31 cellular contexts compared by ENCODE assay signal in the genomic region with DNA sequence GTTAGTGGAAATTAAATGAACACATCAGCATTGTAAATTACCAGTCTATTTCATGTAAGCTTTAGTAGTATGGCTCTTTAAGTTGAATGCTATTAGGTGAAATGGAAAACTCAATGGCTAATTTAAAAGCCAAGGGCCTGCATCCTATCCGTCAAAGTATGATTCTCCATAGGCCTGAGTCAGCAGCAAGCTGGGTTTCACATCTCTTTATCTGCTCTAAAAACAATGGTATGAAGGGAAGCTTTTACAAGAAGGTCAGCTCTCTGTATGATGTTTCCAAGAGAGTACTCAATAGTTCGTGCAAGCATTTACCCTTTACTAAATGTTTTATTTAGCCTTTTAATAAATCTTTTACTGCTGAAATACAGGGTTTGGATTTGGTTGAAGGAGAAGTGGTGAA.
"Had no signal": no experiment of that assay in that cellular context is flagged by ENCODE, and none has a peak within 500 bp of the region (broad histone marks: within the 10 kb centered on the region; RNA-seq: fewer than 3 reads in every experiment).

No MANE protein-coding gene starts in this region.

- ATAC-seq: activated CD4-positive, alpha-beta T cell treated with anti-CD3 and anti-CD28 coated beads for 36 hours; gastrocnemius medialis; left cardiac atrium; left ventricle myocardium superior; psoas muscle; stimulated activated effector memory CD8-positive, alpha-beta T cell treated with anti-CD3 and anti-CD28 coated beads, Interleukin-12 subunit alpha, Interleukin-12 subunit beta, amount 100 ng/mL, for 72 hours; stimulated activated naive CD8-positive, alpha-beta T cell treated with anti-CD3 and anti-CD28 coated beads, Interleukin-15, amount 100 ng/mL, for 72 hours had no signal

- H2AFZ ChIP-seq: parathyroid adenoma had no signal

- H3K36me3 Mint-ChIP-seq: activated naive CD8-positive, alpha-beta T cell treated with anti-CD3 and anti-CD28 coated beads, Interleukin-2, amount 10 ng/mL, durations not matched to agents 7 days and 5 days; stimulated activated effector memory CD8-positive, alpha-beta T cell treated with anti-CD3 and anti-CD28 coated beads, Interleukin-12 subunit alpha, Interleukin-12 subunit beta, amount 100 ng/mL, for 72 hours had no signal

- H3K4me1 Mint-ChIP-seq: central memory CD8-positive, alpha-beta T cell; stimulated activated effector memory CD8-positive, alpha-beta T cell treated with anti-CD3 and anti-CD28 coated beads, Interleukin-12 subunit alpha, Interleukin-12 subunit beta, amount 100 ng/mL, for 72 hours; stimulated activated naive CD8-positive, alpha-beta T cell treated with anti-CD3 and anti-CD28 coated beads, Interleukin-15, amount 100 ng/mL, for 72 hours had no signal

- H3K4me3 Mint-ChIP-seq: activated CD4-positive, alpha-beta T cell treated with anti-CD3 and anti-CD28 coated beads for 36 hours; activated naive CD4-positive, alpha-beta T cell treated with anti-CD3 and anti-CD28 coated beads for 36 hours; activated naive CD8-positive, alpha-beta T cell treated with anti-CD3 and anti-CD28 coated beads, Interleukin-2, amount 10 ng/mL, durations not matched to agents 7 days and 5 days; central memory CD8-positive, alpha-beta T cell; stimulated activated effector memory CD8-positive, alpha-beta T cell treated with anti-CD3 and anti-CD28 coated beads, Interleukin-12 subunit alpha, Interleukin-12 subunit beta, amount 100 ng/mL, for 72 hours; stimulated activated naive CD8-positive, alpha-beta T cell treated with anti-CD3 and anti-CD28 coated beads, Interleukin-15, amount 100 ng/mL, for 72 hours had no signal

- H3K27ac Mint-ChIP-seq: activated CD4-positive, alpha-beta T cell treated with anti-CD3 and anti-CD28 coated beads for 36 hours; activated naive CD4-positive, alpha-beta T cell treated with anti-CD3 and anti-CD28 coated beads for 36 hours; activated naive CD8-positive, alpha-beta T cell treated with anti-CD3 and anti-CD28 coated beads, Interleukin-2, amount 10 ng/mL, durations not matched to agents 7 days and 5 days; stimulated activated effector memory CD8-positive, alpha-beta T cell treated with anti-CD3 and anti-CD28 coated beads, Interleukin-12 subunit alpha, Interleukin-12 subunit beta, amount 100 ng/mL, for 72 hours; stimulated activated naive CD8-positive, alpha-beta T cell treated with anti-CD3 and anti-CD28 coated beads, Interleukin-15, amount 100 ng/mL, for 72 hours had no signal

- H3K4me3 ChIP-seq: breast epithelium, colonic mucosa, esophagus squamous epithelium, gastrocnemius medialis, psoas muscle, sigmoid colon, thyroid gland, upper lobe of left lung, vagina had no signal

- H3K79me2 ChIP-seq: parathyroid adenoma had no signal

- H3K27me3 ChIP-seq: breast epithelium, colonic mucosa, gastrocnemius medialis, sigmoid colon, thyroid gland, upper lobe of left lung, vagina had no signal

- FAIRE-seq: endometrium, keratinocyte, small intestine had no signal

- H3K9me3 ChIP-seq: breast epithelium, colonic mucosa, esophagus squamous epithelium, gastrocnemius medialis, psoas muscle, sigmoid colon, thyroid gland, upper lobe of left lung, vagina had no signal

- H3K4me1 ChIP-seq: colonic mucosa, gastrocnemius medialis, parathyroid adenoma, psoas muscle had no signal

- H3K27ac ChIP-seq: breast epithelium, colonic mucosa, epithelial cell of prostate, esophagus squamous epithelium, gastrocnemius medialis, parathyroid adenoma, psoas muscle, sigmoid colon, thyroid gland, upper lobe of left lung, vagina had no signal

- DNase-seq: activated CD4-positive, alpha-beta T cell treated with anti-CD3 and anti-CD28 coated beads for 36 hours; activated CD4-positive, CD25-positive, alpha-beta regulatory T cell; activated effector memory CD4-positive, alpha-beta T cell treated with anti-CD3 and anti-CD28 coated beads, Interleukin-2, amount 50 U/mL, for 16 hours; activated naive CD4-positive, alpha-beta T cell treated with anti-CD3 and anti-CD28 coated beads for 36 hours; activated naive CD8-positive, alpha-beta T cell treated with anti-CD3 and anti-CD28 coated beads, Interleukin-2, amount 10 ng/mL, durations not matched to agents 7 days and 5 days; activated T-cell treated with anti-CD3 and anti-CD28 coated beads for 4 hours; colonic mucosa; effector CD8-positive, alpha-beta T cell; esophagus squamous epithelium; gastrocnemius medialis; hippocampal formation; left cardiac atrium; left ventricle myocardium superior; nucleus accumbens; psoas muscle; sigmoid colon; small intestine; stimulated activated CD4-positive, alpha-beta T cell treated with anti-CD3 and anti-CD28 coated beads, Interleukin-4, amount 100 ng/mL, for 24 hours; stimulated activated naive CD8-positive, alpha-beta T cell treated with anti-CD3 and anti-CD28 coated beads, Interleukin-15, amount 100 ng/mL, for 72 hours; substantia nigra; T-helper 2 cell; thyroid gland; upper lobe of left lung had no signal

- H3K9me3 Mint-ChIP-seq: activated naive CD4-positive, alpha-beta T cell treated with anti-CD3 and anti-CD28 coated beads for 36 hours; activated naive CD8-positive, alpha-beta T cell treated with anti-CD3 and anti-CD28 coated beads, Interleukin-2, amount 10 ng/mL, durations not matched to agents 7 days and 5 days; central memory CD8-positive, alpha-beta T cell; stimulated activated effector memory CD8-positive, alpha-beta T cell treated with anti-CD3 and anti-CD28 coated beads, Interleukin-12 subunit alpha, Interleukin-12 subunit beta, amount 100 ng/mL, for 72 hours; stimulated activated naive CD8-positive, alpha-beta T cell treated with anti-CD3 and anti-CD28 coated beads, Interleukin-15, amount 100 ng/mL, for 72 hours had no signal

- H3K36me3 ChIP-seq: breast epithelium, colonic mucosa, esophagus squamous epithelium, gastrocnemius medialis, sigmoid colon, thyroid gland, upper lobe of left lung, vagina had no signal
